ENCODE assay signal across 1 cellular context in genomic region chr5:54347221-54347865, GRCh38.
TF ChIP-seq lines count a peak whose summit lies in the region.

No MANE protein-coding gene starts in this region.

TF ChIP-seq in SK-N-SH treated with all-trans-retinoic acid at 6 μM for 48 hours, 23 proteins besides CTCF, POLR2A, EP300 and RAD21 (continued from another document):
- TF ChIP-seq ISL1 (CRISPR knock-in tag; IDR thresholded peaks at IDR 0.05), result no peak
